Comparison of ENCODE assay signal across 8 cellular contexts in the genomic region with DNA sequence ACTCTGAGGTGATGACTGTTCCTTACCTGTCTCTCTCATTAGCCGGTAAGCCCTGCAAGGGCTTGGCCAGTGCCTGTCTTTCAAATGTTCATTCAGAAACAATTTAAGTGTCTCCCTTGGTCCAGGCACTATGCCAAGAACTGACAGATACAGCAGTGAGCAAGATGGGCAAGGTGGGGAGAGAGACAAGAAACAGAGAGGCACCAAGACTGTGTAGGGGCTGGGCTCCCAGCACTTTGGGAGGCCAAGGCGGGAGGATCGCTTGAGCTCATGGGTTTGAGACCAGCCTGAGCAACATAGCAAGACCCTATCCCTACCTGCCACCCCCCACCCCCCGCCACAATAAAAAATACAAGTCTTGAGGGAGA. TPM values are rescaled to one million over a fixed set of nuclear protein-coding genes. Genes with fewer than 3 reads are reported as not detected.
A peak's percentile ranks its signal among the peaks of the same experiment; 100 is the strongest.
DNase-seq lines count a peak whose midpoint lies in the region; ATAC-seq and TF ChIP-seq lines count a peak whose summit lies in the region.

No MANE protein-coding gene starts in this region.

- H4K20me1 ChIP-seq in OCI-LY3 (ENCODE audit: insufficient read depth, low read length) = no peaks in the 10 kb centered on the region

- H3K4me3 Mint-ChIP-seq in activated CD4-positive, alpha-beta T cell treated with anti-CD3 and anti-CD28 coated beads for 36 hours = peak overlapping the region; percentile 79
- H3K4me3 Mint-ChIP-seq in endodermal cell = peak overlapping the region; percentile 79

- peaks cover 4% of the 10 kb centered on the region for H3K9me3 Mint-ChIP-seq in activated CD4-positive, alpha-beta T cell treated with anti-CD3 and anti-CD28 coated beads for 36 hours (ENCODE audit: low read depth)
- no peaks in the 10 kb centered on the region for H3K9me3 Mint-ChIP-seq in endodermal cell

- peaks cover 18% of the 10 kb centered on the region for H3K36me3 ChIP-seq in OCI-LY3 (replicated peaks; ENCODE audit: low read depth, low read length)
- H3K36me3 ChIP-seq in endodermal cell (ENCODE audit: control insufficient read depth, insufficient read depth, low read length) = peaks cover 17% of the 10 kb centered on the region

- 92 to 100% methylated on average over 1 of the region's 4 CpGs for WGBS in endodermal cell (ENCODE audit: insufficient coverage in 1 of 2, insufficient read length in 1 of 2), 2 experiments

- H3K9ac ChIP-seq in OCI-LY3 (ENCODE audit: low read length) = peak overlapping the region; percentile 91
- no peak overlapping the region for H3K9ac ChIP-seq in endodermal cell (ENCODE audit: extremely low read depth, low read length, poor library complexity, severe bottlenecking)

- intact Hi-C loops in activated CD4-positive, alpha-beta T cell treated with anti-CD3 and anti-CD28 coated beads for 36 hours (cut with DNase I, micrococcal nuclease) = no loop called here

- H3K4me3 ChIP-seq in OCI-LY3 (ENCODE audit: low read length) = peak overlapping the region; percentile 87
- no peak overlapping the region for H3K4me3 ChIP-seq in endodermal cell (ENCODE audit: low read length)
- H3K4me3 ChIP-seq in skeletal muscle cell (ENCODE audit: low read depth, low read length) = no peak overlapping the region

- peak overlapping the region; percentile 92 for H3K4me2 ChIP-seq in OCI-LY3 (ENCODE audit: low read length)

- no peak overlapping the region for H3K27ac ChIP-seq in OCI-LY3 (ENCODE audit: low read length)
- H3K27ac ChIP-seq in endodermal cell (ENCODE audit: low read depth, low read length) = no peak overlapping the region

- peaks cover 10% of the 10 kb centered on the region for H3K79me2 ChIP-seq in OCI-LY3 (ENCODE audit: low read length)

- CTCF ChIA-PET in activated CD4-positive, alpha-beta T cell treated with anti-CD3 and anti-CD28 coated beads for 36 hours (lab: Charles Lee) = no interaction called here

- H3K4me1 Mint-ChIP-seq in activated CD4-positive, alpha-beta T cell treated with anti-CD3 and anti-CD28 coated beads for 36 hours = peaks cover 15% of the 10 kb centered on the region
- H3K4me1 Mint-ChIP-seq in endodermal cell = peaks cover 2% of the 10 kb centered on the region

- POLR2A ChIA-PET in activated CD4-positive, alpha-beta T cell treated with anti-CD3 and anti-CD28 coated beads for 36 hours (lab: Charles Lee) = interaction anchor here (0.6 kb wide), 1 partner anchor 89 kb away, joined by 3 read pairs; no protein-coding TSS in a partner anchor

- ATAC-seq in activated CD4-positive, alpha-beta T cell treated with anti-CD3 and anti-CD28 coated beads for 36 hours = no peak
- ATAC-seq in HG02678 (IDR thresholded peaks at IDR 0.05; ENCODE audit: unreplicated experiment) = no peak

- peak; percentile 24 for DNase-seq in activated CD4-positive, alpha-beta T cell treated with anti-CD3 and anti-CD28 coated beads for 36 hours
- DNase-seq in activated CD4-positive, alpha-beta T cell treated with anti-CD3 and anti-CD28 coated beads for 1 hour = no peak
- DNase-seq in endodermal cell (no peak), skeletal muscle cell (ENCODE audit: low read depth) (peak; percentile 3), NCI-H1048 (lab: John Stamatoyannopoulos, UW) (no peak), GM10266 (ENCODE audit: extremely low spot score) (no peak)

- H3K9me3 ChIP-seq in OCI-LY3 (ENCODE audit: insufficient read depth, low read length) (no peaks in the 10 kb centered on the region), endodermal cell (ENCODE audit: control insufficient read depth, low read length) (no peaks in the 10 kb centered on the region)

- H3K36me3 Mint-ChIP-seq in activated CD4-positive, alpha-beta T cell treated with anti-CD3 and anti-CD28 coated beads for 36 hours (ENCODE audit: low read depth) = peaks cover 22% of the 10 kb centered on the region
- H3K36me3 Mint-ChIP-seq in endodermal cell (ENCODE audit: low read depth) = no peaks in the 10 kb centered on the region

- H3K27me3 Mint-ChIP-seq in activated CD4-positive, alpha-beta T cell treated with anti-CD3 and anti-CD28 coated beads for 36 hours = no peaks in the 10 kb centered on the region
- H3K27me3 Mint-ChIP-seq in endodermal cell (ENCODE audit: insufficient read depth) = no peaks in the 10 kb centered on the region

- no peaks in the 10 kb centered on the region for H3K27me3 ChIP-seq in OCI-LY3 (ENCODE audit: low read depth, low read length)
- H3K27me3 ChIP-seq in endodermal cell (ENCODE audit: control insufficient read depth, insufficient read depth, low read length, poor library complexity, severe bottlenecking) = no peaks in the 10 kb centered on the region

- TF ChIP-seq CTCF in OCI-LY3 (IDR thresholded peaks at IDR 0.05; ENCODE audit: low read depth, low read length) (no peak), endodermal cell (conservative IDR thresholded peaks at IDR 0.05) (no peak), GM10266 (IDR thresholded peaks at IDR 0.05; ENCODE audit: control insufficient read depth, insufficient read depth, low read depth, missing control alignments) (no peak)

- peak overlapping the region; percentile 94 for H3K27ac Mint-ChIP-seq in activated CD4-positive, alpha-beta T cell treated with anti-CD3 and anti-CD28 coated beads for 36 hours
- H3K27ac Mint-ChIP-seq in endodermal cell = no peak overlapping the region

- H2AFZ ChIP-seq in OCI-LY3 (ENCODE audit: low read depth, low read length) = no peak overlapping the region

- H3K4me1 ChIP-seq in OCI-LY3 (ENCODE audit: low read length) = peaks cover 14% of the 10 kb centered on the region
- H3K4me1 ChIP-seq in endodermal cell (ENCODE audit: control insufficient read depth, insufficient read depth, low read length) = no peaks in the 10 kb centered on the region

RNA-seq across cellular contexts. Expression of a gene that starts 1.3 kb away (rescaled TPM):
- 10 to 100 TPM; 29.4 to 30.4 TPM for total RNA-seq in activated CD4-positive, alpha-beta T cell treated with anti-CD3 and anti-CD28 coated beads for 36 hours
- 10 to 100 TPM; 33.3 to 34.9 TPM for total RNA-seq in endodermal cell
- 16.2 TPM for polyA plus RNA-seq in endodermal cell (2013, experiment 1 of 2)
- polyA plus RNA-seq in endodermal cell (2013, experiment 2 of 2) = 15.1 TPM

Comparison
In these comparisons a context has a peak if more than half of its experiments do, and no peak if none do; other contexts are left out.
1. DNase-seq: peak in activated CD4-positive, alpha-beta T cell treated with anti-CD3 and anti-CD28 coated beads for 36 hours (single experiment) and skeletal muscle cell (single experiment); none in activated CD4-positive, alpha-beta T cell treated with anti-CD3 and anti-CD28 coated beads for 1 hour (single experiment), endodermal cell (single experiment), NCI-H1048 (single experiment) and GM10266 (single experiment).